8 cellular contexts compared by ENCODE assay signal in the genomic region with DNA sequence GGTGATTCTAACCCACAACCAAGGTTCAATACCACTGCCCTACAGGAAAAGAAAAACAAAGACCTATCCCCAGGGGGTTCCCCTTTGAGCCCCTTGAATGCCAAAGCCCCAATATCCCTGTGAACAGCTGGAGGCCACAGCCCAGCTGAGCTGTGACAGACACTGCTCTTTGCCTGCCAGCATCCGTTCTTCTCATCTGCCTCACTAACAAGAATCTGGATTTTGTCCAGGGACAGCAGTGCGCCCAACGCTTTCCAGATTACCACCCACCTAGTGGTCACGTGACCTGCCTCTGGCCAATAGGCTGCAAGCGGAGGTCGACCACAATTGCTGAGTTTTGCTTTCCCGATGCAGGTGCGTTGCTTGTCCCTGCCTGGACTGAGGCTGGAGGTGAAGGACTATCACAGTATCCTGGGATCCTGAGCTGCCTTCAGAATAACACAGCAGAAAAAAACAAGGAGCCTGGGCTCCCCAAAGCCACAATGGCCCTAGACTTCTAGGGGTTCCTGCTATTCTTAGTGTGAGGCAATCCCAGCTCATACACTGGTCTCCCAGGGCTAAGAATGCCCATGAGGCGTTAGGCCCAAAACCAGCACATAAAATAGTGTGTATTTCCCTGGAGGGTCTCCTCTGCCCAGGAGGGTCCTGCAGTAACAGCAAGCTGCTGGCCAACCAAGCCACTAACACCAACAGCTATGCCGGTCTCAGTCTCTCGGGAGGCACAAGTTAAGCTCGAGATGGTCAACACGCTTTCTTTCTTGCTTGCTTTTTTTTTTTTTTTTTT. TPM values are rescaled to one million over a fixed set of nuclear protein-coding genes. Genes with fewer than 3 reads are reported as not detected.
DNase-seq lines count a peak whose midpoint lies in the region; ATAC-seq and TF ChIP-seq lines count a peak whose summit lies in the region.

No MANE protein-coding gene starts in this region.

- no peak overlapping the region for H3K4me3 Mint-ChIP-seq in activated T-cell treated with anti-CD3 and anti-CD28 coated beads, Interleukin-2, amount 50 U/mL, for 72 hours

- DNase-seq in HCEC 1CT = peak; percentile 8
- peak in 49 of 58 donors; percentile 6 to 79 (median 43) for DNase-seq in anterior cingulate cortex (lab: John Stamatoyannopoulos, UW)
- peak; percentile 75 for DNase-seq in left ventricle myocardium superior
- no peak for DNase-seq in sciatic nerve (ENCODE audit: low spot score)
- no peak for DNase-seq in NCI-H146 (lab: John Stamatoyannopoulos, UW)
- DNase-seq in activated T-cell treated with anti-CD3 and anti-CD28 coated beads, Interleukin-2, amount 50 U/mL, for 72 hours = no peak
- no peak for DNase-seq in upper lobe of right lung

- TF ChIP-seq CTCF in upper lobe of right lung (IDR thresholded peaks at IDR 0.05) = no peak

- ATAC-seq in left ventricle myocardium superior (peak; percentile 86), sciatic nerve (peak; percentile 77), GM19395 (IDR thresholded peaks at IDR 0.05; ENCODE audit: unreplicated experiment) (no peak), upper lobe of right lung (no peak)
- no peak for ATAC-seq in activated T-cell treated with anti-CD3 and anti-CD28 coated beads, Interleukin-2, amount 50 U/mL, for 72 hours (replicated peaks in 1 of 2)

- no peaks in the 10 kb centered on the region for H3K9me3 Mint-ChIP-seq in activated T-cell treated with anti-CD3 and anti-CD28 coated beads, Interleukin-2, amount 50 U/mL, for 72 hours

- no peaks in the 10 kb centered on the region for H3K4me1 Mint-ChIP-seq in activated T-cell treated with anti-CD3 and anti-CD28 coated beads, Interleukin-2, amount 50 U/mL, for 72 hours (ENCODE audit: low read depth)

- no peak overlapping the region for H3K4me3 ChIP-seq in upper lobe of right lung

- H3K27me3 Mint-ChIP-seq in activated T-cell treated with anti-CD3 and anti-CD28 coated beads, Interleukin-2, amount 50 U/mL, for 72 hours (ENCODE audit: low read depth) = no peaks in the 10 kb centered on the region

- H3K27me3 ChIP-seq in upper lobe of right lung = no peaks in the 10 kb centered on the region

- no peak overlapping the region for H3K27ac Mint-ChIP-seq in activated T-cell treated with anti-CD3 and anti-CD28 coated beads, Interleukin-2, amount 50 U/mL, for 72 hours

- H3K9me3 ChIP-seq in upper lobe of right lung = no peaks in the 10 kb centered on the region

- no peaks in the 10 kb centered on the region for H3K4me1 ChIP-seq in upper lobe of right lung

- H3K27ac ChIP-seq in upper lobe of right lung = no peak overlapping the region

- H3K36me3 ChIP-seq in upper lobe of right lung = no peaks in the 10 kb centered on the region

- H3K36me3 Mint-ChIP-seq in activated T-cell treated with anti-CD3 and anti-CD28 coated beads, Interleukin-2, amount 50 U/mL, for 72 hours (ENCODE audit: insufficient read depth in 2 of 2) = peaks cover 4 to 23% of the 10 kb centered on the region in 2 donors

- intact Hi-C loops in left ventricle myocardium superior (cut with micrococcal nuclease) (no loop called here), sciatic nerve (cut with DNase I) (no loop called here), upper lobe of right lung (cut with DNase I) (no loop called here)

RNA-seq across cellular contexts. Expression of a gene that starts 13.8 kb away (rescaled TPM):
- total RNA-seq in left ventricle myocardium superior (56.3 TPM), sciatic nerve (9.7 TPM), upper lobe of right lung (12.5 TPM)
- 10 to 100 TPM; 76.9 to 92.5 TPM for total RNA-seq in activated T-cell treated with anti-CD3 and anti-CD28 coated beads, Interleukin-2, amount 50 U/mL, for 72 hours

Comparison
In these comparisons a context has a peak if more than half of its experiments do, and no peak if none do; other contexts are left out.
1. DNase-seq: peak in HCEC 1CT (single experiment), anterior cingulate cortex (49 of 58) and left ventricle myocardium superior (single experiment); none in sciatic nerve (single experiment), NCI-H146 (single experiment), activated T-cell treated with anti-CD3 and anti-CD28 coated beads, Interleukin-2, amount 50 U/mL, for 72 hours (0 of 2) and upper lobe of right lung (single experiment).
2. ATAC-seq: peak in left ventricle myocardium superior (single experiment) and sciatic nerve (single experiment); none in GM19395 (single experiment), activated T-cell treated with anti-CD3 and anti-CD28 coated beads, Interleukin-2, amount 50 U/mL, for 72 hours (0 of 2) and upper lobe of right lung (single experiment).